In the genomic region with DNA sequence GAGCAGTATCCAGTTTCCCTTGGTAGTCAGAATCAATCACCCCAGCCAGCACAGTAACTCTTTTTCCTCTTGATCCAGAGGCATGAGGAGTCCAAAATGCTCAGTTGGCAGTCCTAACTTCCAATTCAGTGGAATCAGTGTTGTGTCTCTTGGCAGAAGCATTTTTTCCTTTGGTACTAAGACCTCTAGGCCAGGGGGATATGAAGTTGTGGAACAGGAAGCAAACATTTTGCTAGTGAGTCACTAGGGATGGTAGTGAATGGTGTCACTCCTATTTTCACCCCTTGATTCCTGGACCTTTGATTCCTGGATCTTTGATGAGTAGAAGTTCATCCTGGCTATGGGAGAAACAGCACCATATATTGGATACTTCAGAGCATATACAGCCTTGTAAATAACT, we compare ENCODE assay signal across 31 cellular contexts.
DNase-seq lines count a peak whose midpoint lies in the region; ATAC-seq and TF ChIP-seq lines count a peak whose summit lies in the region.
"Had no signal": no experiment of that assay in that cellular context is flagged by ENCODE, and none has a peak within 500 bp of the region (broad histone marks: within the 10 kb centered on the region; RNA-seq: fewer than 3 reads in every experiment).

No MANE protein-coding gene starts in this region.

- no peak for TF ChIP-seq CTCF in PC-9 (conservative IDR thresholded peaks at IDR 0.05)
- TF ChIP-seq CTCF in cardiac fibroblast (IDR thresholded peaks at IDR 0.05; ENCODE audit: low read depth, low read length), result no peak
- TF ChIP-seq CTCF in foreskin keratinocyte (conservative IDR thresholded peaks at IDR 0.05), result no peak
- no peak for TF ChIP-seq CTCF in osteocyte (IDR thresholded peaks at IDR 0.05)

- peak; percentile 66 for ATAC-seq in foreskin keratinocyte
- ATAC-seq: activated CD8-positive, alpha-beta T cell treated with anti-CD3 and anti-CD28 coated beads, Interleukin-2, amount 10 ng/mL, durations not matched to agents 7 days and 5 days; right cardiac atrium had no signal

- H3K27ac ChIP-seq in PC-9 (0 out of 2 replicates have a peak overlapping the region, but pooled peaks have one; percentile 29), foreskin keratinocyte (no peak overlapping the region)
- H3K27ac ChIP-seq: cardiac muscle cell, coronary artery, HL-60, parathyroid adenoma, thoracic aorta, uterus had no signal

- peak overlapping the region; percentile 22 for H3K4me2 ChIP-seq in PC-9

- no peak overlapping the region for H3K27ac Mint-ChIP-seq in osteocyte (ENCODE audit: unreplicated experiment)
- no peak overlapping the region for H3K27ac Mint-ChIP-seq in activated CD4-positive, alpha-beta T cell treated with anti-CD3 and anti-CD28 coated beads, Interleukin-2, amount 10 ng/mL, durations not matched to agents 24 days and 14 days
- H3K27ac Mint-ChIP-seq: activated CD8-positive, alpha-beta T cell treated with anti-CD3 and anti-CD28 coated beads, Interleukin-2, amount 10 ng/mL, durations not matched to agents 7 days and 5 days; immature natural killer cell; nephron progenitor cell had no signal

- H3K9me3 Mint-ChIP-seq in osteocyte (ENCODE audit: unreplicated experiment), result peaks cover 3% of the 10 kb centered on the region
- H3K9me3 Mint-ChIP-seq in activated CD4-positive, alpha-beta T cell treated with anti-CD3 and anti-CD28 coated beads, Interleukin-2, amount 10 ng/mL, durations not matched to agents 24 days and 14 days, result peaks cover 11% of the 10 kb centered on the region

- no peaks in the 10 kb centered on the region for H3K27me3 ChIP-seq in PC-9 (ENCODE audit: insufficient read depth, low read depth)
- H3K27me3 ChIP-seq in foreskin keratinocyte, result no peaks in the 10 kb centered on the region
- H3K27me3 ChIP-seq: BE2C, cardiac muscle cell, uterus had no signal

- no peaks in the 10 kb centered on the region for H3K36me3 ChIP-seq in PC-9 (ENCODE audit: low read depth)
- H3K36me3 ChIP-seq: BE2C, cardiac muscle cell, thoracic aorta, uterus had no signal

- no peaks in the 10 kb centered on the region for H4K20me1 ChIP-seq in PC-9 (ENCODE audit: insufficient read depth)

- peaks cover 4% of the 10 kb centered on the region for H3K4me1 Mint-ChIP-seq in osteocyte (ENCODE audit: unreplicated experiment)
- no peaks in the 10 kb centered on the region for H3K4me1 Mint-ChIP-seq in activated CD4-positive, alpha-beta T cell treated with anti-CD3 and anti-CD28 coated beads, Interleukin-2, amount 10 ng/mL, durations not matched to agents 24 days and 14 days
- H3K4me1 Mint-ChIP-seq: immature natural killer cell, nephron progenitor cell had no signal

- intact Hi-C loops in PC-9 (cut with micrococcal nuclease; ENCODE audit: unreplicated experiment), result no loop called here
- intact Hi-C loops in activated CD4-positive, alpha-beta T cell treated with anti-CD3 and anti-CD28 coated beads, Interleukin-2, amount 10 ng/mL, durations not matched to agents 24 days and 14 days (cut with micrococcal nuclease), result no loop called here

- no TSS peak for BruUV-seq in PC-9 (replicated peaks; lab: Mats Ljungman, UMichigan)

- peak; percentile 64 for DNase-seq in EL
- peak in 1 of 2 experiments; percentile 65 for DNase-seq in PC-9
- DNase-seq in cardiac fibroblast (ENCODE audit: low read depth in 2 of 2), result peak; percentile 12 to 25
- peak; percentile 23 to 58 for DNase-seq in foreskin keratinocyte
- no peak for DNase-seq in osteocyte (ENCODE audit: extremely low spot score, unreplicated experiment)
- DNase-seq in NK-92 (lab: John Stamatoyannopoulos, UW; ENCODE audit: unreplicated experiment), result no peak
- no peak for DNase-seq in activated T-cell treated with anti-CD3 and anti-CD28 coated beads for 4 hours
- DNase-seq in activated CD4-positive, alpha-beta T cell treated with anti-CD3 and anti-CD28 coated beads, Interleukin-2, amount 10 ng/mL, durations not matched to agents 24 days and 14 days, result no peak
- DNase-seq: activated CD8-positive, alpha-beta T cell treated with anti-CD3 and anti-CD28 coated beads, Interleukin-2, amount 10 ng/mL, durations not matched to agents 7 days and 5 days; activated gamma-delta T cell treated with Interleukin-2 at 50 U/mL for 16 hours; BE2C; DMS153; GF-D8; GOT3; hippocampal formation; immature natural killer cell; NCI-H1105 treated with DMSO at 0.1 percent for 48 hours; NCI-H2029 treated with DMSO at 0.1 percent for 48 hours; NCI-H345; NCI-H748 treated with DMSO at 0.1 percent for 48 hours; nephron progenitor cell; right cardiac atrium; stimulated activated CD4-positive, alpha-beta T cell treated with anti-CD3 and anti-CD28 coated beads, Interleukin-4, amount 100 ng/mL, for 4 hours; stimulated activated naive CD4-positive, alpha-beta T cell; T-helper 9 cell; uterus had no signal

- H3K4me3 Mint-ChIP-seq in osteocyte (ENCODE audit: unreplicated experiment), result no peak overlapping the region
- no peak overlapping the region for H3K4me3 Mint-ChIP-seq in activated CD4-positive, alpha-beta T cell treated with anti-CD3 and anti-CD28 coated beads, Interleukin-2, amount 10 ng/mL, durations not matched to agents 24 days and 14 days
- H3K4me3 Mint-ChIP-seq: activated CD8-positive, alpha-beta T cell treated with anti-CD3 and anti-CD28 coated beads, Interleukin-2, amount 10 ng/mL, durations not matched to agents 7 days and 5 days; immature natural killer cell; nephron progenitor cell had no signal

- H3K4me1 ChIP-seq in PC-9 (replicated peaks; ENCODE audit: insufficient read depth) (peaks cover 17% of the 10 kb centered on the region), foreskin keratinocyte (peaks cover 12% of the 10 kb centered on the region)
- H3K4me1 ChIP-seq: BE2C, parathyroid adenoma, uterus had no signal

- H2AFZ ChIP-seq in PC-9, result 0 out of 2 replicates have a peak overlapping the region, but pooled peaks have one; percentile 23
- H2AFZ ChIP-seq: parathyroid adenoma had no signal

- H3K9me3 ChIP-seq in PC-9 (ENCODE audit: insufficient read depth, low read depth), result no peaks in the 10 kb centered on the region; the same call in 1 of the 2 replicates
- H3K9me3 ChIP-seq: BE2C, thoracic aorta, uterus had no signal

- H3K27me3 Mint-ChIP-seq in osteocyte (ENCODE audit: unreplicated experiment), result peaks cover under 1% of the 10 kb centered on the region
- no peaks in the 10 kb centered on the region for H3K27me3 Mint-ChIP-seq in activated CD4-positive, alpha-beta T cell treated with anti-CD3 and anti-CD28 coated beads, Interleukin-2, amount 10 ng/mL, durations not matched to agents 24 days and 14 days

- no peaks in the 10 kb centered on the region for H3K9me2 ChIP-seq in PC-9 (ENCODE audit: insufficient read depth)

- H3K4me3 ChIP-seq in PC-9 (no peak overlapping the region), cardiac fibroblast (replicated peaks in 1 of 2; ENCODE audit: low read depth in 2 of 2, low read length in 2 of 2) (no peak overlapping the region)
- H3K4me3 ChIP-seq: cardiac muscle cell, coronary artery, thoracic aorta, uterus had no signal

- CTCF ChIA-PET in PC-9 (lab: Charles Lee), result no interaction called here

- H3F3A ChIP-seq in PC-9 (ENCODE audit: insufficient read depth, low read depth), result peaks cover 16% of the 10 kb centered on the region; the same call in 1 of the 2 replicates

- POLR2A ChIA-PET in PC-9 (lab: Charles Lee; ENCODE audit: unreplicated experiment), result no interaction called here

- no peaks in the 10 kb centered on the region for H3K36me3 Mint-ChIP-seq in osteocyte (ENCODE audit: unreplicated experiment)
- no peaks in the 10 kb centered on the region for H3K36me3 Mint-ChIP-seq in activated CD4-positive, alpha-beta T cell treated with anti-CD3 and anti-CD28 coated beads, Interleukin-2, amount 10 ng/mL, durations not matched to agents 24 days and 14 days (ENCODE audit: low read depth)
- H3K36me3 Mint-ChIP-seq: immature natural killer cell had no signal

- no peaks in the 10 kb centered on the region for H3K79me2 ChIP-seq in PC-9 (ENCODE audit: low read depth)
- H3K79me2 ChIP-seq: parathyroid adenoma had no signal

Comparison
In these comparisons a context has a peak if more than half of its experiments do, and no peak if none do; other contexts are left out.
1. DNase-seq: peak in EL (single experiment), cardiac fibroblast (2 of 2) and foreskin keratinocyte (2 of 2); none in osteocyte (single experiment), NK-92 (single experiment), activated T-cell treated with anti-CD3 and anti-CD28 coated beads for 4 hours (single experiment) and activated CD4-positive, alpha-beta T cell treated with anti-CD3 and anti-CD28 coated beads, Interleukin-2, amount 10 ng/mL, durations not matched to agents 24 days and 14 days (single experiment).